ENCODE assay signal across 8 cellular contexts in genomic region chr17:21513012-21513570, GRCh38.
DNase-seq lines count a peak whose midpoint lies in the region; ATAC-seq, FAIRE-seq and TF ChIP-seq lines count a peak whose summit lies in the region.

No MANE protein-coding gene starts in this region.

- no peak for ATAC-seq in HG02571 (IDR thresholded peaks at IDR 0.05; ENCODE audit: unreplicated experiment)

- in situ Hi-C loops in T47D (cut with HindIII; ENCODE audit: low pct_unique_long_range_greater_than_20kb, low sequenced_read_pairs), result no loop called here

- H3K4me3 ChIP-seq in AG09309 (ENCODE audit: control insufficient read depth, low read depth, low read length), result peak overlapping the region; percentile 23; the same call in 1 of the 2 replicates
- H3K4me3 ChIP-seq in WI38 (ENCODE audit: low read depth, low read length), result no peak overlapping the region

- TF ChIP-seq CTCF in AG09309 (IDR thresholded peaks at IDR 0.05; ENCODE audit: control insufficient read depth, insufficient read depth, low read depth, low read length, missing control alignments), result peak; percentile 81
- TF ChIP-seq CTCF in WI38 (IDR thresholded peaks at IDR 0.05; ENCODE audit: low read depth, low read length), result peak; percentile 68

- peak; percentile 74 for FAIRE-seq in GM19239 (lab: Jason Lieb, UNC)

- DNase-seq in AG09309 (ENCODE audit: low read depth) (peak; percentile 10), GM19239 (ENCODE audit: insufficient read length, low spot score) (peak; percentile 82), NCI-H1930 (lab: John Stamatoyannopoulos, UW) (peak; percentile 52 to 76), T47D (ENCODE audit: low read depth in 1 of 2, low spot score in 1 of 2) (peak; percentile 69 to 77), inferior parietal cortex (ENCODE audit: extremely low spot score) (peak; percentile 84)
- DNase-seq in stimulated activated CD4-positive, alpha-beta T cell treated with anti-CD3 and anti-CD28 coated beads, Interleukin-12 subunit alpha, Interleukin-12 subunit beta, amount 100 ng/mL, for 24 hours (ENCODE audit: low read depth in 2 of 2), result peak; percentile 59 to 67

Comparison
In these comparisons a context has a peak if more than half of its experiments do, and no peak if none do; other contexts are left out.
1. DNase-seq: peak in every context shown above with its lines; median percentile 84 in inferior parietal cortex; 82 in GM19239; 73 in T47D; 64 in NCI-H1930; 63 in stimulated activated CD4-positive, alpha-beta T cell treated with anti-CD3 and anti-CD28 coated beads, Interleukin-12 subunit alpha, Interleukin-12 subunit beta, amount 100 ng/mL, for 24 hours; 10 in AG09309.